Comparison of ENCODE assay signal across 2 cellular contexts in the genomic region with DNA sequence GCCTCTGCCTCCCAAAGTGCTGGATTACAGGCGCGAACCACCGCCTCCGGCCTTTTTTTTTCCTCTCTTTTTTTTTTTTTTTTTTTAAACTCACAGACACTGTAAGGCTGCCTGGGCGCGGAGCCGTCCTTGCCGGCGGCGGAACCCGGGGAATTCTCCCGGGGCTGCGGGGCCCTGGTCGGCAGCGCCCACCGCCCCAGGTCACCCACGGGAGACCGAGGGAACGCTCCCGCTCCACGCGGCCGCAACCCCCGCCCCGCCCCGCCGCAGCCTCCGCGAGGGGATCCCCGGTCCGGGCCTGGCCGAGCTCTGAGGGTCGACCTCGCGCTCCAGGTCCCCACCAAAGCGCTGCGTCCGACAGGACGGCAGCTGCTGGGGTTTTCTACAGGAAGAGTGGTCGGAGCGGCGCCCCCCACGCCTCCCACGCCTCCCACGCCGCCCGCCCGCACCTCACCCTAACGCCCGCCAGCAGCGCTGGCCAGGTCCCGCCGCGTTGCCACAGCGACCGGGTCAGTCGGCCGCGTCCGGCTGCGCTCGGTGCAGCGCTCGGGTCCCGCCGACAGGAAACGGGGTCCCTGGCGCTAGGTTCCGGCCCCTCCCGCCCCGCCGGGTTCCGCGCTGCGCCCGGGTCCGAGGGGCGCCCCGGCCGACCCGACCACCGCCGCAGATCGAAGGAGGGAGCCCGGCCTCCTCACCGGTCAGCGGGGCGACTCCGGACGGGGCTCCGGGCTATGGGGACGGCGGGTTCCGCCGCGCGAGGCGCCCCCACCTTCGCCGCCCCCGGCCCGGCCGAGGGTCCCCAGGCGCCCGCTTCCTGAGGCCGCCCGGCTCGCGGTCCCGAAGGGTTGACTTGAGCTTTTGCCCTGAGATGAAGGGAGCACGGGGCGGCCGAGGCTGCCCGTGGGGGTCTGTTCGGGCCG.
TF ChIP-seq lines count a peak whose summit lies in the region.

A gene with protein sequence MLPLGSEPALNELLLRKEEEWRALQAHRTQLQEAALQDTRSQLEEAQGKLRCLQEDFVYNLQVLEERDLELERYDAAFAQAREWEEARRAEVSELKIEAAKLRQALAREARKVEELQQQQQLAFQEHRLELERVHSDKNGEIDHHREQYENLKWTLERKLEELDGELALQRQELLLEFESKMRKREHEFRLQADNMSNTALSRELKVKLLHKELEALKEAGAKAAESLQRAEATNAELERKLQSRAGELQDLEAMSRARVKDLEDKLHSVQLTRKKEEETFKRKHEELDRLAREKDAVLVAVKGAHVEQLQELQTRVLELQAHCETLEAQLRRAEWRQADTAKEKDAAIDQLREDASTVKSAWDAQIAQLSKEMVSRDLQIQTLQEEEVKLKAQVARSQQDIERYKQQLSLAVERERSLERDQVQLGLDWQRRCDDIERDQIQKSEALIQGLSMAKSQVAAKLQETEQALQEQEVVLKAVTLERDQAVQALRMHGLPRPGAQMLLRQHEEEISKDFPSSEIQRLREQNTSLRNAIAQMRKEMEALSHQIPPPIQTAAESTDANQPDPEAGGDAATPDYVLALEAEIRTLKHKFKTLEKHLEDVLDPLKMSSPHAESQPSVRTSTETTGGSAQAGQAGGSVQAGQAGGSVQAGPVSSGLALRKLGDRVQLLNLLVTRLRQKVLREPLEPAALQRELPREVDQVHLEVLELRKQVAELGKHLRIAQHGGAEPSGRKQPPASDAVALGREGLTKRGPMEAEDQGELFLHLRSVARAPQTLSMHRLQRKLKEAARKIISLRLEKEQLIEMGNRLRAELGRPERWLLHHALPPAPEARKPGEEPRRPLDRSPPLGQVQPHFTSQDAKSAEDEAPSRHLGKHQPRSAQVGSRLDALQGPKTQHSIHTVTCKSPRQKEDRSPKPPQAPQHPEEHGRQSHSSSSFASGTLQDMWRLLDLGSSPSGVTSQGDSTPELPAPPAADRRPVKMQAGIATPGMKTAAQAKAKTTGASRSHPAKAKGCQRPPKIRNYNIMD (minus strand): TSS at position 512 of the 920 bp plus-strand sequence. CDS start 10,898 bp downstream, outside the sequence.

TF ChIP-seq in HEK293, 187 proteins besides CTCF, POLR2A, EP300 and RAD21 (continued from another document and continues in another):
- no peak for TF ChIP-seq ZNF571 (tag by site-specific recombination; IDR thresholded peaks at IDR 0.05)
- no peak for TF ChIP-seq ZNF211 (tag by site-specific recombination; IDR thresholded peaks at IDR 0.05; ENCODE audit: low read depth)
- TF ChIP-seq ZNF549 (tag by site-specific recombination; IDR thresholded peaks at IDR 0.05): no peak
- TF ChIP-seq PRDM1 (tag by site-specific recombination; IDR thresholded peaks at IDR 0.05): no peak
- TF ChIP-seq ZNF157 (tag by site-specific recombination; IDR thresholded peaks at IDR 0.05): no peak
- TF ChIP-seq ZNF596 (tag by site-specific recombination; IDR thresholded peaks at IDR 0.05): peak; percentile 48
- no peak for TF ChIP-seq ZNF398 (tag by site-specific recombination; IDR thresholded peaks at IDR 0.05)
- TF ChIP-seq ZSCAN4 (tag by site-specific recombination; IDR thresholded peaks at IDR 0.05): no peak
- TF ChIP-seq ZNF701 (tag by site-specific recombination; IDR thresholded peaks at IDR 0.05): no peak
- no peak for TF ChIP-seq ZBTB1 (tag by site-specific recombination; IDR thresholded peaks at IDR 0.05)
- no peak for TF ChIP-seq ZXDB (tag by site-specific recombination; IDR thresholded peaks at IDR 0.05)
- no peak for TF ChIP-seq ZNF777 (tag by site-specific recombination; IDR thresholded peaks at IDR 0.05; ENCODE audit: borderline replicate concordance)
- TF ChIP-seq KLF7 (tag by site-specific recombination; IDR thresholded peaks at IDR 0.05; ENCODE audit: borderline replicate concordance): 0 out of 2 replicates have a peak, but pooled peaks have one; percentile 19
- peak; percentile 10; the same call in 1 of the 2 replicates for TF ChIP-seq SP3 (tag by site-specific recombination; IDR thresholded peaks at IDR 0.05)
- no peak for TF ChIP-seq PATZ1 (tag by site-specific recombination; IDR thresholded peaks at IDR 0.05)
- TF ChIP-seq ZNF2 (tag by site-specific recombination; IDR thresholded peaks at IDR 0.05): no peak
- no peak for TF ChIP-seq ZNF239 (tag by site-specific recombination; IDR thresholded peaks at IDR 0.05)
- TF ChIP-seq, protein P1, sequence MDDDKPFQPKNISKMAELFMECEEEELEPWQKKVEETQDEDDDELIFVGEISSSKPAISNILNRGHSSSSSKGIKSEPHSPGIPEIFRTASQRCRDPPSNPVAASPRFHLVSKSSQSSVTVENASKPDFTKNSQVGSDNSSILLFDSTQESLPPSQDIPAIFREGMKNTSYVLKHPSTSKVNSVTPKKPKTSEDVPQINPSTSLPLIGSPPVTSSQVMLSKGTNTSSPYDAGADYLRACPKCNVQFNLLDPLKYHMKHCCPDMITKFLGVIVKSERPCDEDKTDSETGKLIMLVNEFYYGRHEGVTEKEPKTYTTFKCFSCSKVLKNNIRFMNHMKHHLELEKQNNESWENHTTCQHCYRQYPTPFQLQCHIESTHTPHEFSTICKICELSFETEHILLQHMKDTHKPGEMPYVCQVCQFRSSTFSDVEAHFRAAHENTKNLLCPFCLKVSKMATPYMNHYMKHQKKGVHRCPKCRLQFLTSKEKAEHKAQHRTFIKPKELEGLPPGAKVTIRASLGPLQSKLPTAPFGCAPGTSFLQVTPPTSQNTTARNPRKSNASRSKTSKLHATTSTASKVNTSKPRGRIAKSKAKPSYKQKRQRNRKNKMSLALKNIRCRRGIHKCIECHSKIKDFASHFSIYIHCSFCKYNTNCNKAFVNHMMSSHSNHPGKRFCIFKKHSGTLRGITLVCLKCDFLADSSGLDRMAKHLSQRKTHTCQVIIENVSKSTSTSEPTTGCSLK (tag by site-specific recombination; IDR thresholded peaks at IDR 0.05): no peak

TF ChIP-seq in WTC11, 78 proteins besides CTCF, POLR2A, EP300 and RAD21 (continued from another document and continues in another):
- no peak for TF ChIP-seq ZSCAN18 (CRISPR knock-in tag; IDR thresholded peaks at IDR 0.05)
- TF ChIP-seq MYBL2 (CRISPR knock-in tag; IDR thresholded peaks at IDR 0.05): peak; percentile 28; the same call in 1 of the 2 replicates
- TF ChIP-seq JUN (CRISPR knock-in tag; IDR thresholded peaks at IDR 0.05): peak; percentile 51
- TF ChIP-seq, protein P2, sequence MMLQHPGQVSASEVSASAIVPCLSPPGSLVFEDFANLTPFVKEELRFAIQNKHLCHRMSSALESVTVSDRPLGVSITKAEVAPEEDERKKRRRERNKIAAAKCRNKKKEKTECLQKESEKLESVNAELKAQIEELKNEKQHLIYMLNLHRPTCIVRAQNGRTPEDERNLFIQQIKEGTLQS (CRISPR knock-in tag; conservative IDR thresholded peaks at IDR 0.05): no peak
- TF ChIP-seq SMAD4 (CRISPR knock-in tag; IDR thresholded peaks at IDR 0.05): no peak
- TF ChIP-seq ATF2 (CRISPR knock-in tag; IDR thresholded peaks at IDR 0.05; ENCODE audit: borderline replicate concordance, low read depth): no peak
- TF ChIP-seq ESRRA (CRISPR knock-in tag; IDR thresholded peaks at IDR 0.05; ENCODE audit: borderline replicate concordance): no peak; the same call in 1 of the 2 replicates
- TF ChIP-seq KAT7 (CRISPR knock-in tag; IDR thresholded peaks at IDR 0.05; ENCODE audit: borderline replicate concordance): peak; percentile 83; the same call in 1 of the 2 replicates
- TF ChIP-seq, protein P3, sequence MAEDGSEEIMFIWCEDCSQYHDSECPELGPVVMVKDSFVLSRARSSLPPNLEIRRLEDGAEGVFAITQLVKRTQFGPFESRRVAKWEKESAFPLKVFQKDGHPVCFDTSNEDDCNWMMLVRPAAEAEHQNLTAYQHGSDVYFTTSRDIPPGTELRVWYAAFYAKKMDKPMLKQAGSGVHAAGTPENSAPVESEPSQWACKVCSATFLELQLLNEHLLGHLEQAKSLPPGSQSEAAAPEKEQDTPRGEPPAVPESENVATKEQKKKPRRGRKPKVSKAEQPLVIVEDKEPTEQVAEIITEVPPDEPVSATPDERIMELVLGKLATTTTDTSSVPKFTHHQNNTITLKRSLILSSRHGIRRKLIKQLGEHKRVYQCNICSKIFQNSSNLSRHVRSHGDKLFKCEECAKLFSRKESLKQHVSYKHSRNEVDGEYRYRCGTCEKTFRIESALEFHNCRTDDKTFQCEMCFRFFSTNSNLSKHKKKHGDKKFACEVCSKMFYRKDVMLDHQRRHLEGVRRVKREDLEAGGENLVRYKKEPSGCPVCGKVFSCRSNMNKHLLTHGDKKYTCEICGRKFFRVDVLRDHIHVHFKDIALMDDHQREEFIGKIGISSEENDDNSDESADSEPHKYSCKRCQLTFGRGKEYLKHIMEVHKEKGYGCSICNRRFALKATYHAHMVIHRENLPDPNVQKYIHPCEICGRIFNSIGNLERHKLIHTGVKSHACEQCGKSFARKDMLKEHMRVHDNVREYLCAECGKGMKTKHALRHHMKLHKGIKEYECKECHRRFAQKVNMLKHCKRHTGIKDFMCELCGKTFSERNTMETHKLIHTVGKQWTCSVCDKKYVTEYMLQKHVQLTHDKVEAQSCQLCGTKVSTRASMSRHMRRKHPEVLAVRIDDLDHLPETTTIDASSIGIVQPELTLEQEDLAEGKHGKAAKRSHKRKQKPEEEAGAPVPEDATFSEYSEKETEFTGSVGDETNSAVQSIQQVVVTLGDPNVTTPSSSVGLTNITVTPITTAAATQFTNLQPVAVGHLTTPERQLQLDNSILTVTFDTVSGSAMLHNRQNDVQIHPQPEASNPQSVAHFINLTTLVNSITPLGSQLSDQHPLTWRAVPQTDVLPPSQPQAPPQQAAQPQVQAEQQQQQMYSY (CRISPR knock-in tag; IDR thresholded peaks at IDR 0.05): no peak
- no peak for TF ChIP-seq GTF2I (CRISPR knock-in tag; conservative IDR thresholded peaks at IDR 0.05)
- TF ChIP-seq FOXK1 (CRISPR knock-in tag; IDR thresholded peaks at IDR 0.05): peak; percentile 80
- TF ChIP-seq, protein P4, sequence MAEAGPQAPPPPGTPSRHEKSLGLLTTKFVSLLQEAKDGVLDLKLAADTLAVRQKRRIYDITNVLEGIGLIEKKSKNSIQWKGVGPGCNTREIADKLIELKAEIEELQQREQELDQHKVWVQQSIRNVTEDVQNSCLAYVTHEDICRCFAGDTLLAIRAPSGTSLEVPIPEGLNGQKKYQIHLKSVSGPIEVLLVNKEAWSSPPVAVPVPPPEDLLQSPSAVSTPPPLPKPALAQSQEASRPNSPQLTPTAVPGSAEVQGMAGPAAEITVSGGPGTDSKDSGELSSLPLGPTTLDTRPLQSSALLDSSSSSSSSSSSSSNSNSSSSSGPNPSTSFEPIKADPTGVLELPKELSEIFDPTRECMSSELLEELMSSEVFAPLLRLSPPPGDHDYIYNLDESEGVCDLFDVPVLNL (CRISPR knock-in tag; IDR thresholded peaks at IDR 0.05; ENCODE audit: borderline replicate concordance, low read depth): no peak
- TF ChIP-seq ELF4 (CRISPR knock-in tag; IDR thresholded peaks at IDR 0.05; ENCODE audit: low read depth): 0 out of 2 replicates have a peak, but pooled peaks have one; percentile 48
- no peak for TF ChIP-seq USF2 (CRISPR knock-in tag; IDR thresholded peaks at IDR 0.05)
- TF ChIP-seq E2F5 (CRISPR knock-in tag; IDR thresholded peaks at IDR 0.05): peak; percentile 82; the same call in 1 of the 2 replicates
- peak; percentile 72; the same call in 1 of the 2 replicates for TF ChIP-seq HMGXB4 (CRISPR knock-in tag; IDR thresholded peaks at IDR 0.05)
- TF ChIP-seq ZNF317 (CRISPR knock-in tag; IDR thresholded peaks at IDR 0.05; ENCODE audit: borderline replicate concordance, low read depth): no peak
